In genomic region chr4:15396157-15396800, GRCh38 we compare ENCODE assay signal across 9 cellular contexts. TPM values are rescaled to one million over a fixed set of nuclear protein-coding genes. Genes with fewer than 3 reads are reported as not detected.
DNase-seq lines count a peak whose midpoint lies in the region; ATAC-seq, FAIRE-seq and TF ChIP-seq lines count a peak whose summit lies in the region.
"Had no signal": no experiment of that assay in that cellular context is flagged by ENCODE, and none has a peak within 500 bp of the region (broad histone marks: within the 10 kb centered on the region; RNA-seq: fewer than 3 reads in every experiment).

No MANE protein-coding gene starts in this region.

- peak; percentile 21 for DNase-seq in CMK (ENCODE audit: low read depth)
- DNase-seq in GM19239 (ENCODE audit: insufficient read length, low spot score): peak; percentile 37
- peak; percentile 20 to 40 for DNase-seq in NOMO-1 (lab: John Stamatoyannopoulos, UW; ENCODE audit: unreplicated experiment in 2 of 2)
- peak; percentile 36 for DNase-seq in activated T-cell treated with anti-CD3 and anti-CD28 coated beads for 48 hours (ENCODE audit: low read depth)
- DNase-seq in fibroblast of the aortic adventitia (ENCODE audit: low read depth): peak; percentile 45
- DNase-seq in progenitor cell of endocrine pancreas (ENCODE audit: low spot score, unreplicated experiment): no peak
- no peak for DNase-seq in mesenteric fat pad (ENCODE audit: low spot score)

- H3K27ac Mint-ChIP-seq in progenitor cell of endocrine pancreas: no peak overlapping the region

- H3K4me1 Mint-ChIP-seq in progenitor cell of endocrine pancreas (ENCODE audit: low read depth): no peaks in the 10 kb centered on the region

- peaks cover 3% of the 10 kb centered on the region for H3K27me3 Mint-ChIP-seq in progenitor cell of endocrine pancreas

- no peak overlapping the region for H3K4me3 ChIP-seq in fibroblast of the aortic adventitia (ENCODE audit: low read depth, low read length)

- FAIRE-seq in GM19239 (lab: Jason Lieb, UNC): peak; percentile 86

- no peaks in the 10 kb centered on the region for H3K36me3 Mint-ChIP-seq in progenitor cell of endocrine pancreas (ENCODE audit: insufficient read depth)

- no peak overlapping the region for H3K4me3 Mint-ChIP-seq in progenitor cell of endocrine pancreas (ENCODE audit: low read depth)

- peak; percentile 86 for ATAC-seq in HG03159 (IDR thresholded peaks at IDR 0.05; ENCODE audit: unreplicated experiment)

- peak; percentile 65 for TF ChIP-seq CTCF in fibroblast of the aortic adventitia (IDR thresholded peaks at IDR 0.05; ENCODE audit: insufficient read depth, low read length)
- TF ChIP-seq CTCF in progenitor cell of endocrine pancreas (IDR thresholded peaks at IDR 0.05; ENCODE audit: unreplicated experiment): peak; percentile 72

- no peaks in the 10 kb centered on the region for H3K9me3 Mint-ChIP-seq in progenitor cell of endocrine pancreas (ENCODE audit: low read depth)

RNA-seq across cellular contexts. Expression of gene C1QTNF7, which starts 31.6 kb away (rescaled TPM):
- total RNA-seq in fibroblast of the aortic adventitia (ENCODE audit: low replicate concordance): 0.18 and 11.8 TPM in 2 replicates
- not detected in 2 replicates for total RNA-seq in progenitor cell of endocrine pancreas
- total RNA-seq in mesenteric fat pad: 1.8 TPM
- total RNA-seq: T-helper 1 cell treated with Interleukin-12 subunit alpha and Interleukin-12 subunit beta and Interleukin-4 antibody, amounts not matched to agents 30 ng/mL and 1 ng/mL, for 36 hours had no signal

Comparison
In these comparisons a context has a peak if more than half of its experiments do, and no peak if none do; other contexts are left out.
1. DNase-seq: peak in CMK (single experiment), GM19239 (single experiment), NOMO-1 (2 of 2), activated T-cell treated with anti-CD3 and anti-CD28 coated beads for 48 hours (single experiment) and fibroblast of the aortic adventitia (single experiment); none in progenitor cell of endocrine pancreas (single experiment) and mesenteric fat pad (single experiment).